ENCODE assay signal across 22 cellular contexts in genomic region chr12:131208425-131208824, GRCh38.
"Had no signal": no experiment of that assay in that cellular context is flagged by ENCODE, and none has a peak within 500 bp of the region (broad histone marks: within the 10 kb centered on the region; RNA-seq: fewer than 3 reads in every experiment).

No MANE protein-coding gene starts in this region.

- H3K36me3 Mint-ChIP-seq: brain, natural killer cell had no signal

- H3K4me1 ChIP-seq: left ventricle myocardium inferior, pancreas, right lobe of liver, thyroid gland had no signal

- H3K9me3 Mint-ChIP-seq: natural killer cell had no signal

- H3K27ac Mint-ChIP-seq: activated B cell treated with CpG ODN at 0.5 μM for 24 hours; activated naive CD4-positive, alpha-beta T cell treated with anti-CD3 and anti-CD28 coated beads, Interleukin-2, amount 50 U/mL, for 72 hours; activated T-helper 1 cell treated with anti-CD3 and anti-CD28 coated beads, Interleukin-12 subunit alpha, Interleukin-12 subunit beta, Interleukin-2, Interleukin-4 antibody, amounts not matched to agents 30 ng/mL and 10 ng/mL and 1 ng/mL, durations not matched to agents 14 hours and 24 hours and 36 hours; brain; natural killer cell; T-helper 1 cell treated with Interleukin-12 subunit alpha and Interleukin-12 subunit beta and Interleukin-4 antibody, amounts not matched to agents 30 μg/mL and 1 μg/mL, for 36 hours had no signal

- H3K4me1 Mint-ChIP-seq: activated B cell treated with CpG ODN at 0.5 μM for 24 hours, natural killer cell had no signal

- H3K27ac ChIP-seq: epithelial cell of prostate, left ventricle myocardium inferior, neutrophil, pancreas, right lobe of liver, thyroid gland had no signal

- H3K36me3 ChIP-seq: left ventricle myocardium inferior, neutrophil, pancreas, right lobe of liver, thyroid gland had no signal

- H3K27me3 ChIP-seq: neutrophil, pancreas, right lobe of liver, thyroid gland had no signal

- H3K27me3 Mint-ChIP-seq: brain had no signal

- DNase-seq: activated B cell treated with CpG ODN at 0.5 μM for 24 hours; activated CD4-positive, alpha-beta T cell treated with anti-CD3 and anti-CD28 coated beads for 4 hours; activated CD4-positive, alpha-beta T cell treated with anti-CD3 and anti-CD28 coated beads, Interleukin-2, amount 50 U/mL, for 48 hours; central memory CD4-positive, alpha-beta T cell; left ventricle myocardium inferior; mammary epithelial cell; midbrain; right lobe of liver; stimulated activated CD4-positive, alpha-beta T cell treated with anti-CD3 and anti-CD28 coated beads, Interleukin-4, amount 100 ng/mL, for 24 hours; stimulated activated naive CD4-positive, alpha-beta T cell treated with Interleukin-2 at 50 U/mL for 16 hours; T1000; thyroid gland had no signal

- ATAC-seq: activated naive CD4-positive, alpha-beta T cell treated with anti-CD3 and anti-CD28 coated beads, Interleukin-2, amount 50 U/mL, for 72 hours; natural killer cell; pancreas; right lobe of liver had no signal

- H3K4me3 Mint-ChIP-seq: activated B cell treated with CpG ODN at 0.5 μM for 24 hours; activated T-helper 1 cell treated with anti-CD3 and anti-CD28 coated beads, Interleukin-12 subunit alpha, Interleukin-12 subunit beta, Interleukin-2, Interleukin-4 antibody, amounts not matched to agents 30 ng/mL and 10 ng/mL and 1 ng/mL, durations not matched to agents 14 hours and 24 hours and 36 hours; brain; natural killer cell; T-helper 1 cell treated with Interleukin-12 subunit alpha and Interleukin-12 subunit beta and Interleukin-4 antibody, amounts not matched to agents 30 μg/mL and 1 μg/mL, for 36 hours had no signal

- H3K4me3 ChIP-seq: dorsolateral prefrontal cortex, left ventricle myocardium inferior, pancreas, right lobe of liver, smooth muscle cell, thyroid gland had no signal

- H3K9me3 ChIP-seq: neutrophil, pancreas, right lobe of liver, thyroid gland had no signal
